Comparison of ENCODE assay signal across 15 cellular contexts in the genomic region with DNA sequence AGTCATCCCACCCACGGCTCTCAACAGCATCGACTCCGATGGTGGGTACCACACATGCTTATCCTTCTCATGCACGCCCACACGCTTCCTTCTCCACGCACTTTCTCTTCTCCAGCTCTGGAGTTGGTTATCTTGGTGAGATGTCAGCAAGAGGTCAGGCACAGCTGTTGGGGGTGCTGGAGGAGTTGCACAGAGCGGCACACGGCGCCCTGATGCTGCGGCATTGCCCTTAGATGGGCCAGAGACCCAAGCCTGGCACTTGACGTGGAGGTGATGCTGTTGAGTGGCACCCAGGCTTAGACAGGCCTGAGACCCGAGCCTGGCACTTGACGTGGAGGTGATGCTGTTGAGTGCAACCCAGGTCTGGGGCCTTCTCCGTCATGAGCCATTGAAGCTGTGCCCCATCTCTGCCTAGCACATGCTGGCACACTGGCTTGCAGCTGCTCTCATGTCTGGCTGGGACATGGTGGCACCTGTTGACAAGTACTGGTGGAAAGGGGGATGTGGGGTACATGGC.
"Had no signal": no experiment of that assay in that cellular context is flagged by ENCODE, and none has a peak within 500 bp of the region (broad histone marks: within the 10 kb centered on the region; RNA-seq: fewer than 3 reads in every experiment).

No MANE protein-coding gene starts in this region.

- H3K27ac Mint-ChIP-seq: activated T-helper 1 cell treated with anti-CD3 and anti-CD28 coated beads, Interleukin-12 subunit alpha, Interleukin-12 subunit beta, Interleukin-2, Interleukin-4 antibody, amounts not matched to agents 30 ng/mL and 10 ng/mL and 1 ng/mL, durations not matched to agents 14 hours and 24 hours and 36 hours; stimulated activated memory B cell treated with anti-CD40 and anti-IgM and Interleukin-4, amounts not matched to agents 10 μg/mL and 1 μg/mL and 100 μg/mL, for 72 hours; T-helper 1 cell treated with Interleukin-12 subunit alpha and Interleukin-12 subunit beta and Interleukin-4 antibody, amounts not matched to agents 30 μg/mL and 1 μg/mL, for 36 hours had no signal

- H3K4me3 Mint-ChIP-seq: activated T-helper 1 cell treated with anti-CD3 and anti-CD28 coated beads, Interleukin-12 subunit alpha, Interleukin-12 subunit beta, Interleukin-2, Interleukin-4 antibody, amounts not matched to agents 30 ng/mL and 10 ng/mL and 1 ng/mL, durations not matched to agents 14 hours and 24 hours and 36 hours; stimulated activated memory B cell treated with anti-CD40 and anti-IgM and Interleukin-4, amounts not matched to agents 10 μg/mL and 1 μg/mL and 100 μg/mL, for 72 hours; T-helper 1 cell treated with Interleukin-12 subunit alpha and Interleukin-12 subunit beta and Interleukin-4 antibody, amounts not matched to agents 30 μg/mL and 1 μg/mL, for 36 hours had no signal

- H3K4me1 ChIP-seq: tibial nerve, vagina had no signal

- H3K27me3 Mint-ChIP-seq: stimulated activated memory B cell treated with anti-CD40 and anti-IgM and Interleukin-4, amounts not matched to agents 10 μg/mL and 1 μg/mL and 100 μg/mL, for 72 hours had no signal

- H3K27ac ChIP-seq: esophagus muscularis mucosa, tibial nerve, vagina had no signal

- H3K9me3 ChIP-seq: esophagus muscularis mucosa, tibial nerve, vagina had no signal

- H3K27me3 ChIP-seq: esophagus muscularis mucosa, tibial nerve, vagina had no signal

- H3K4me3 ChIP-seq: esophagus muscularis mucosa, tibial nerve, vagina had no signal

- H3K9me3 Mint-ChIP-seq: activated T-helper 1 cell treated with anti-CD3 and anti-CD28 coated beads, Interleukin-12 subunit alpha, Interleukin-12 subunit beta, Interleukin-2, Interleukin-4 antibody, amounts not matched to agents 30 ng/mL and 10 ng/mL and 1 ng/mL, durations not matched to agents 14 hours and 24 hours and 36 hours; T-helper 1 cell treated with Interleukin-12 subunit alpha and Interleukin-12 subunit beta and Interleukin-4 antibody, amounts not matched to agents 30 μg/mL and 1 μg/mL, for 36 hours had no signal

- DNase-seq: activated CD4-positive, alpha-beta T cell treated with anti-CD3 and anti-CD28 coated beads for 48 hours; activated naive CD4-positive, alpha-beta T cell treated with Interleukin-2 at 50 U/mL for 16 hours; amniotic stem cell; central memory CD4-positive, alpha-beta T cell; cortex of kidney; effector CD4-positive, alpha-beta T cell; hypothalamus; stimulated activated CD4-positive, alpha-beta T cell treated with anti-CD3 and anti-CD28 coated beads, Interleukin-12 subunit alpha, Interleukin-12 subunit beta, amount 100 ng/mL, for 4 hours; stimulated activated CD4-positive, alpha-beta T cell treated with anti-CD3 and anti-CD28 coated beads, Interleukin-2, amount 100 ng/mL, for 24 hours had no signal

- ATAC-seq: stimulated activated memory B cell treated with anti-CD40 and anti-IgM and Interleukin-4, amounts not matched to agents 10 μg/mL and 1 μg/mL and 100 μg/mL, for 72 hours had no signal
